Comparison of ENCODE assay signal across 20 cellular contexts in genomic region chr9:93642961-93643360, GRCh38.
A peak's percentile ranks its signal among the peaks of the same experiment; 100 is the strongest.
DNase-seq lines count a peak whose midpoint lies in the region; ATAC-seq, FAIRE-seq and TF ChIP-seq lines count a peak whose summit lies in the region.
"Had no signal": no experiment of that assay in that cellular context is flagged by ENCODE, and none has a peak within 500 bp of the region (broad histone marks: within the 10 kb centered on the region; RNA-seq: fewer than 3 reads in every experiment).

No MANE protein-coding gene starts in this region.

- peak overlapping the region; percentile 31 for H3K4me2 ChIP-seq in astrocyte (ENCODE audit: low read length)

- peaks cover 7% of the 10 kb centered on the region for H3K4me1 ChIP-seq in astrocyte (ENCODE audit: insufficient read depth, low read length)
- H3K4me1 ChIP-seq in right cardiac atrium (ENCODE audit: control insufficient read depth, insufficient read depth, low read length), result no peaks in the 10 kb centered on the region

- H4K20me1 ChIP-seq in astrocyte (ENCODE audit: insufficient read depth, low read length), result peaks cover 25% of the 10 kb centered on the region

- peaks cover 3% of the 10 kb centered on the region for H3K4me1 Mint-ChIP-seq in astrocyte (ENCODE audit: low read depth, unreplicated experiment)
- no peaks in the 10 kb centered on the region for H3K4me1 Mint-ChIP-seq in activated CD8-positive, alpha-beta T cell treated with anti-CD3 and anti-CD28 coated beads for 36 hours (ENCODE audit: low read depth)
- H3K4me1 Mint-ChIP-seq: B cell; stimulated activated naive CD8-positive, alpha-beta T cell treated with anti-CD3 and anti-CD28 coated beads, Interleukin-15, amount 100 ng/mL, for 72 hours had no signal

- no peaks in the 10 kb centered on the region for H3K79me2 ChIP-seq in astrocyte (ENCODE audit: insufficient read depth, low read length)

- DNase-seq in AG04450 (ENCODE audit: low read depth, low spot score), result peak; percentile 50
- DNase-seq in HFF-Myc (ENCODE audit: extremely low read depth, low read depth), result peak; percentile 46
- DNase-seq in astrocyte (ENCODE audit: low read depth), result peak; percentile 74
- DNase-seq in glomerular visceral epithelial cell (ENCODE audit: extremely low spot score), result peak; percentile 18
- DNase-seq in foreskin melanocyte, result no peak
- no peak for DNase-seq in right cardiac atrium
- DNase-seq in activated CD8-positive, alpha-beta T cell treated with anti-CD3 and anti-CD28 coated beads for 36 hours, result no peak
- DNase-seq: activated CD4-positive, alpha-beta T cell treated with anti-CD3 and anti-CD28 coated beads for 4 hours; activated T-cell treated with anti-CD3 and anti-CD28 coated beads for 4 hours; DMS153; NCI-H187; nucleus accumbens; small intestine; stimulated activated naive CD8-positive, alpha-beta T cell treated with anti-CD3 and anti-CD28 coated beads, Interleukin-15, amount 100 ng/mL, for 72 hours had no signal

- H3K4me3 Mint-ChIP-seq in astrocyte (ENCODE audit: unreplicated experiment), result no peak overlapping the region
- no peak overlapping the region for H3K4me3 Mint-ChIP-seq in activated CD8-positive, alpha-beta T cell treated with anti-CD3 and anti-CD28 coated beads for 36 hours
- H3K4me3 Mint-ChIP-seq: B cell; mesothelial cell of epicardium; stimulated activated naive CD8-positive, alpha-beta T cell treated with anti-CD3 and anti-CD28 coated beads, Interleukin-15, amount 100 ng/mL, for 72 hours had no signal

- peaks cover 5% of the 10 kb centered on the region for H3K9me3 Mint-ChIP-seq in astrocyte (ENCODE audit: unreplicated experiment)
- peaks cover 2% of the 10 kb centered on the region for H3K9me3 Mint-ChIP-seq in activated CD8-positive, alpha-beta T cell treated with anti-CD3 and anti-CD28 coated beads for 36 hours
- H3K9me3 Mint-ChIP-seq: stimulated activated naive CD8-positive, alpha-beta T cell treated with anti-CD3 and anti-CD28 coated beads, Interleukin-15, amount 100 ng/mL, for 72 hours had no signal

- 80% methylated on average over 5 of the region's 5 CpGs for WGBS in right cardiac atrium

- CTCF ChIA-PET in AG04450 (lab: Charles Lee), result no interaction called here
- CTCF ChIA-PET in activated CD8-positive, alpha-beta T cell treated with anti-CD3 and anti-CD28 coated beads for 36 hours (lab: Charles Lee), result no interaction called here

- H3K36me3 ChIP-seq in astrocyte (ENCODE audit: insufficient read depth, low read length), result peaks cover 3% of the 10 kb centered on the region

- no peak for TF ChIP-seq CTCF in AG04450 (IDR thresholded peaks at IDR 0.05; ENCODE audit: low read depth, low read length)
- no peak for TF ChIP-seq CTCF in HFF-Myc (IDR thresholded peaks at IDR 0.05; ENCODE audit: low read depth, low read length, missing control alignments)
- TF ChIP-seq CTCF in astrocyte (IDR thresholded peaks at IDR 0.05; ENCODE audit: insufficient read depth, low read depth, low read length), result no peak
- TF ChIP-seq CTCF in activated CD8-positive, alpha-beta T cell treated with anti-CD3 and anti-CD28 coated beads for 36 hours (IDR thresholded peaks at IDR 0.05), result no peak

- peaks cover 17% of the 10 kb centered on the region for H3K36me3 Mint-ChIP-seq in astrocyte (ENCODE audit: low read depth, unreplicated experiment)
- H3K36me3 Mint-ChIP-seq in activated CD8-positive, alpha-beta T cell treated with anti-CD3 and anti-CD28 coated beads for 36 hours (ENCODE audit: low read depth), result peaks cover 24% of the 10 kb centered on the region

- no peak overlapping the region for H3K9ac ChIP-seq in astrocyte (ENCODE audit: low read length)

- no peaks in the 10 kb centered on the region for H3K27me3 Mint-ChIP-seq in astrocyte (ENCODE audit: low read depth, unreplicated experiment)
- no peaks in the 10 kb centered on the region for H3K27me3 Mint-ChIP-seq in activated CD8-positive, alpha-beta T cell treated with anti-CD3 and anti-CD28 coated beads for 36 hours
- H3K27me3 Mint-ChIP-seq: B cell; stimulated activated naive CD8-positive, alpha-beta T cell treated with anti-CD3 and anti-CD28 coated beads, Interleukin-15, amount 100 ng/mL, for 72 hours had no signal

- no peak for ATAC-seq in HG02678 (IDR thresholded peaks at IDR 0.05; ENCODE audit: unreplicated experiment)
- ATAC-seq in right cardiac atrium, result no peak
- no peak for ATAC-seq in activated CD8-positive, alpha-beta T cell treated with anti-CD3 and anti-CD28 coated beads for 36 hours
- ATAC-seq: gastroesophageal sphincter; HCT116; stimulated activated naive CD8-positive, alpha-beta T cell treated with anti-CD3 and anti-CD28 coated beads, Interleukin-15, amount 100 ng/mL, for 72 hours had no signal

- POLR2A ChIA-PET in AG04450 (lab: Yijun Ruan, JAX), result no interaction called here
- POLR2A ChIA-PET in activated CD8-positive, alpha-beta T cell treated with anti-CD3 and anti-CD28 coated beads for 36 hours (lab: Charles Lee), result no interaction called here

- H3K27me3 ChIP-seq in AG04450 (ENCODE audit: control insufficient read depth, insufficient read depth, low read length) (no peaks in the 10 kb centered on the region), astrocyte (ENCODE audit: insufficient read depth, low read length) (no peaks in the 10 kb centered on the region), right cardiac atrium (ENCODE audit: control insufficient read depth, insufficient read depth) (no peaks in the 10 kb centered on the region)
- H3K27me3 ChIP-seq: gastroesophageal sphincter had no signal

- FAIRE-seq in astrocyte (lab: Jason Lieb, UNC), result peak; percentile 43
- FAIRE-seq: islet of Langerhans, small intestine had no signal

- H3K27ac ChIP-seq in AG04450 (ENCODE audit: low read depth, low read length), result peak overlapping the region; percentile 21
- no peak overlapping the region for H3K27ac ChIP-seq in astrocyte (ENCODE audit: low read depth, low read length)
- H3K27ac ChIP-seq in right cardiac atrium (ENCODE audit: low read length), result no peak overlapping the region
- H3K27ac ChIP-seq: gastroesophageal sphincter had no signal

- H3K9me3 ChIP-seq in AG04450 (ENCODE audit: control insufficient read depth, insufficient read depth, low read length) (no peaks in the 10 kb centered on the region; the same call in 1 of the 2 replicates), astrocyte (ENCODE audit: insufficient read depth, low read depth, low read length) (no peaks in the 10 kb centered on the region), right cardiac atrium (ENCODE audit: control insufficient read depth, low read length) (no peaks in the 10 kb centered on the region)

- intact Hi-C loops in right cardiac atrium (cut with DNase I), result no loop called here
- intact Hi-C loops in activated CD8-positive, alpha-beta T cell treated with anti-CD3 and anti-CD28 coated beads for 36 hours (cut with micrococcal nuclease), result no loop called here

- no peak overlapping the region for H3K27ac Mint-ChIP-seq in astrocyte (ENCODE audit: unreplicated experiment)
- no peak overlapping the region for H3K27ac Mint-ChIP-seq in activated CD8-positive, alpha-beta T cell treated with anti-CD3 and anti-CD28 coated beads for 36 hours
- H3K27ac Mint-ChIP-seq: B cell, mesothelial cell of epicardium had no signal

- H2AFZ ChIP-seq in astrocyte (ENCODE audit: low read depth, low read length), result no peak overlapping the region

- H3K4me3 ChIP-seq in AG04450 (ENCODE audit: low read depth, low read length), result no peak overlapping the region
- H3K4me3 ChIP-seq in HFF-Myc (replicated peaks; ENCODE audit: low read depth, low read length), result no peak overlapping the region
- no peak overlapping the region for H3K4me3 ChIP-seq in astrocyte (ENCODE audit: insufficient read depth, low read depth, low read length)
- H3K4me3 ChIP-seq in right cardiac atrium (ENCODE audit: low read length), result no peak overlapping the region
- H3K4me3 ChIP-seq: gastroesophageal sphincter had no signal

Comparison
In these comparisons a context has a peak if more than half of its experiments do, and no peak if none do; other contexts are left out.
1. DNase-seq: peak in AG04450 (single experiment), HFF-Myc (single experiment), astrocyte (single experiment) and glomerular visceral epithelial cell (single experiment); none in foreskin melanocyte (single experiment), right cardiac atrium (0 of 3) and activated CD8-positive, alpha-beta T cell treated with anti-CD3 and anti-CD28 coated beads for 36 hours (single experiment).